1 cellular context compared by ENCODE assay signal in genomic region chr10:110376021-110376773, GRCh38.
TF ChIP-seq lines count a peak whose summit lies in the region.

No MANE protein-coding gene starts in this region.

TF ChIP-seq in H1, 55 proteins besides CTCF, POLR2A, EP300 and RAD21 (continued from another document):
- TF ChIP-seq CHD7 (IDR thresholded peaks at IDR 0.05; ENCODE audit: insufficient replicate concordance, low read length) = no peak
